In genomic region chr9:82334286-82334685, GRCh38 we compare ENCODE assay signal across 23 cellular contexts.
A peak's percentile ranks its signal among the peaks of the same experiment; 100 is the strongest.
DNase-seq lines count a peak whose midpoint lies in the region; TF ChIP-seq lines count a peak whose summit lies in the region.
"Had no signal": no experiment of that assay in that cellular context is flagged by ENCODE, and none has a peak within 500 bp of the region (broad histone marks: within the 10 kb centered on the region; RNA-seq: fewer than 3 reads in every experiment).

No MANE protein-coding gene starts in this region.

- H3K9me2 ChIP-seq in OCI-LY7 (ENCODE audit: insufficient read depth, low read length): no peaks in the 10 kb centered on the region

- no peaks in the 10 kb centered on the region for H4K20me1 ChIP-seq in OCI-LY7 (ENCODE audit: insufficient read depth, low read length)

- TF ChIP-seq CTCF in OCI-LY7 (conservative IDR thresholded peaks at IDR 0.05; ENCODE audit: low read length): no peak

- intact Hi-C loops in OCI-LY7 (cut with micrococcal nuclease; ENCODE audit: unreplicated experiment): no loop called here

- H2AFZ ChIP-seq in OCI-LY7 (ENCODE audit: low read length): no peak overlapping the region
- H2AFZ ChIP-seq: PC-9 had no signal

- H3K4me2 ChIP-seq in OCI-LY7 (ENCODE audit: low read length): no peak overlapping the region
- H3K4me2 ChIP-seq: PC-9 had no signal

- no peaks in the 10 kb centered on the region for H3K36me3 ChIP-seq in adipocyte (ENCODE audit: control insufficient read depth, insufficient read depth, low read length, severe bottlenecking)
- no peaks in the 10 kb centered on the region for H3K36me3 ChIP-seq in OCI-LY7 (ENCODE audit: insufficient read depth, low read length)
- H3K36me3 ChIP-seq: heart right ventricle, prostate gland had no signal

- no peaks in the 10 kb centered on the region for H3K9me3 ChIP-seq in adipocyte (ENCODE audit: control insufficient read depth, low read length)
- H3K9me3 ChIP-seq in OCI-LY7 (ENCODE audit: low read length): no peaks in the 10 kb centered on the region
- H3K9me3 ChIP-seq: body of pancreas, heart right ventricle, prostate gland had no signal

- POLR2A ChIA-PET in OCI-LY7 (lab: Charles Lee): interaction anchor here (0.6 to 2.3 kb wide), 2 partner anchors 25 to 31 kb away, joined by 4 to 9 read pairs; no protein-coding TSS in a partner anchor

- no peaks in the 10 kb centered on the region for H3K27me3 ChIP-seq in adipocyte (replicated peaks; ENCODE audit: control insufficient read depth, insufficient read depth, low read length)
- H3K27me3 ChIP-seq: body of pancreas, heart right ventricle had no signal

- no peak overlapping the region for H3K27ac ChIP-seq in OCI-LY7 (ENCODE audit: low read depth, low read length, poor library complexity, severe bottlenecking)
- H3K27ac ChIP-seq: body of pancreas, heart right ventricle, PC-9, prostate gland had no signal

- no TSS peak for BruUV-seq in OCI-LY7 (replicated peaks; lab: Mats Ljungman, UMichigan)

- H3K4me1 ChIP-seq in adipocyte (ENCODE audit: control insufficient read depth, insufficient read depth, low read length) (peaks cover 26% of the 10 kb centered on the region), OCI-LY7 (ENCODE audit: insufficient read depth, low read length, poor library complexity, severe bottlenecking) (peaks cover 6% of the 10 kb centered on the region)
- H3K4me1 ChIP-seq: prostate gland had no signal

- peak; percentile 20 for DNase-seq in ELR (ENCODE audit: low read depth)
- peak; percentile 38 for DNase-seq in adipocyte (ENCODE audit: low read depth)
- DNase-seq in fibroblast of peridontal ligament (ENCODE audit: extremely low read depth): peak; percentile 88
- peak; percentile 72 for DNase-seq in renal cortical epithelial cell (ENCODE audit: low read depth)
- DNase-seq in activated gamma-delta T cell (lab: John Stamatoyannopoulos, UW): no peak
- no peak for DNase-seq in OCI-LY7 (ENCODE audit: low spot score)
- DNase-seq in OCI-M2 (lab: John Stamatoyannopoulos, UW; ENCODE audit: unreplicated experiment): no peak
- no peak for DNase-seq in NCI-H1930 (lab: John Stamatoyannopoulos, UW)
- DNase-seq: activated naive CD8-positive, alpha-beta T cell treated with anti-CD3 and anti-CD28 coated beads, Interleukin-2, amount 10 ng/mL, durations not matched to agents 7 days and 5 days; AML-193; body of pancreas; CD8-positive, alpha-beta T cell; DMS 273 treated with DMSO at 0.1 percent for 48 hours; effector memory CD4-positive, alpha-beta T cell; heart right ventricle; mesendoderm; NCI-H1105 treated with DMSO at 0.1 percent for 48 hours; NCI-H2029 treated with DMSO at 0.1 percent for 48 hours; NCI-H446 treated with DMSO at 0.1 percent for 48 hours; PC-9; SHP77 treated with DMSO at 0.1 percent for 48 hours; T-helper 9 cell had no signal

- CTCF ChIA-PET in OCI-LY7 (lab: Charles Lee; ENCODE audit: unreplicated experiment): no interaction called here

- no peaks in the 10 kb centered on the region for H3K79me2 ChIP-seq in OCI-LY7 (ENCODE audit: insufficient read depth, low read depth, low read length)

- H3K4me3 ChIP-seq in adipocyte (ENCODE audit: low read length) (no peak overlapping the region), OCI-LY7 (ENCODE audit: low read depth, low read length, poor library complexity, severe bottlenecking) (no peak overlapping the region)
- H3K4me3 ChIP-seq: body of pancreas, heart right ventricle, PC-9, prostate gland had no signal

- H3K9ac ChIP-seq in adipocyte (ENCODE audit: low read length): no peak overlapping the region

Comparison
In these comparisons a context has a peak if more than half of its experiments do, and no peak if none do; other contexts are left out.
1. DNase-seq: peak in ELR (single experiment), adipocyte (single experiment), fibroblast of peridontal ligament (single experiment) and renal cortical epithelial cell (single experiment); none in activated gamma-delta T cell (single experiment), OCI-LY7 (single experiment), OCI-M2 (single experiment) and NCI-H1930 (0 of 2).